In the genomic region with DNA sequence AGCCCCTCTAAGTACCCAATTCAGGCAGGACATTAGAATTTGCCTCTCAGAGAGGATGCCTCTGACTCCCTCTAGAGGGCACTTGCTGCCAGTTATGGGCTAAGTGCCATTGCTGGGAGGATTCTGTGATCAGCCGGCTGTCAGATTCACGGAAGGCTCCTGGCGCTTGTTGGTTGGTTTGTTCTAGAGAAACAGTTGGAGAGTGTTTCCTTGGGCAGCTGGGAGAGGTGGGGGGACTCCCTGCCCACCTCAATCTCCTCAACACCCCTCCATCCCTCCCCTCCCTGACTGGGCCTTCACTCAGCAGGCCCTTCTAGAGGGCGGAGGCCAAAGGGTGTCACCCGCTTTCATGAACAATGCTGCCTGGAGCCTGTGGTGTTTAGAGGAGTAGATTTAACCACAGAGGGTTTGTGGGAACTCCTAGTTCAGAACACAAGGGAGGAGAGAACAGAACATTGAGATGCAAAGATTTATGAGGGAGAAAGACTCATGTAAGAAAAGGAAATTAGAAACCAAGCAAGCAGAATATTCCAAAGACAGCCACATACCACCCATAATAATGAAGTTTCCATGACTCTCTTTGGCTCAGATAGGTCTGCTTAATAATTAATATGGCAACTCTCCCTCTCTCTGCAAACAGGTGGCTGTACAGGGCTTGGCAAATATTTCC, we compare ENCODE assay signal across 8 cellular contexts. TPM values are rescaled to one million over a fixed set of nuclear protein-coding genes. Genes with fewer than 3 reads are reported as not detected.
DNase-seq lines count a peak whose midpoint lies in the region; ATAC-seq and TF ChIP-seq lines count a peak whose summit lies in the region.

No MANE protein-coding gene starts in this region.

- no peaks in the 10 kb centered on the region for H3F3A ChIP-seq in SU-DHL-6 (ENCODE audit: insufficient read depth)

- H3K27me3 ChIP-seq in MG63: peaks cover 4% of the 10 kb centered on the region
- H3K27me3 ChIP-seq in SU-DHL-6 (ENCODE audit: low read length): no peaks in the 10 kb centered on the region
- H3K27me3 ChIP-seq in heart right ventricle: peaks cover 0 to under 1% (median 0%) of the 10 kb centered on the region in 7 donors
- H3K27me3 ChIP-seq in psoas muscle (ENCODE audit: insufficient read depth in 3 of 3, low read length in 2 of 3): no peaks in the 10 kb centered on the region

- H3K4me3 ChIP-seq in MG63: no peak overlapping the region
- H3K4me3 ChIP-seq in SU-DHL-6 (ENCODE audit: insufficient read depth, low read length, poor library complexity, severe bottlenecking): no peak overlapping the region
- H3K4me3 ChIP-seq in heart right ventricle: no peak overlapping the region
- H3K4me3 ChIP-seq in psoas muscle: no peak overlapping the region

- H3K4me2 ChIP-seq in SU-DHL-6 (ENCODE audit: low read depth, low read length, poor library complexity, severe bottlenecking): no peak overlapping the region

- WGBS in heart right ventricle, 2 donors: 32 to 34% methylated on average over 5 of the region's 5 CpGs
- WGBS in psoas muscle, 3 donors: 29 to 32% (median 31%) methylated on average over 5 of the region's 5 CpGs

- H3K9me3 ChIP-seq in MG63: no peaks in the 10 kb centered on the region
- H3K9me3 ChIP-seq in SU-DHL-6 (ENCODE audit: insufficient read depth, low read length): no peaks in the 10 kb centered on the region
- H3K9me3 ChIP-seq in heart right ventricle: peaks cover 0 to 2% (median 0%) of the 10 kb centered on the region in 11 donors
- no peaks in the 10 kb centered on the region for H3K9me3 ChIP-seq in psoas muscle

- no peaks in the 10 kb centered on the region for H3K9me2 ChIP-seq in SU-DHL-6 (replicated peaks; ENCODE audit: insufficient read depth, low read length)

- H3K79me2 ChIP-seq in SU-DHL-6 (ENCODE audit: insufficient read depth, low read length): no peaks in the 10 kb centered on the region

- H3K9ac ChIP-seq in SU-DHL-6 (ENCODE audit: low read length): no peak overlapping the region

- H2AFZ ChIP-seq in SU-DHL-6 (ENCODE audit: low read depth, low read length, severe bottlenecking): no peak overlapping the region

- peaks cover 0 to 7% (median 0%) of the 10 kb centered on the region in 9 donors for H3K4me1 ChIP-seq in heart right ventricle
- no peaks in the 10 kb centered on the region for H3K4me1 ChIP-seq in psoas muscle

- TF ChIP-seq CTCF in SU-DHL-6 (IDR thresholded peaks at IDR 0.05; ENCODE audit: insufficient read depth, low read length, poor library complexity, severe bottlenecking): peak; percentile 81
- TF ChIP-seq CTCF in heart right ventricle (IDR thresholded peaks at IDR 0.05): peak; percentile 65 to 88 (median 85)
- peak; percentile 77 for TF ChIP-seq CTCF in psoas muscle (IDR thresholded peaks at IDR 0.05)

- intact Hi-C loops in heart right ventricle (cut with DNase I) (loop anchor here in 4 of 10 donors (2.0 to 10.0 kb wide), 3 partner anchors 192 to 205 kb away; no protein-coding TSS in a partner anchor), psoas muscle (cut with DNase I) (loop anchor here in 1 of 2 donors (5.0 kb wide), 2 partner anchors 58 to 208 kb away; no protein-coding TSS in a partner anchor)

- ATAC-seq in heart right ventricle (peak; percentile 52 to 90 (median 82)), psoas muscle (peak; percentile 65 to 92 (median 83)), GM19397 (IDR thresholded peaks at IDR 0.05; ENCODE audit: unreplicated experiment) (no peak), HG03159 (IDR thresholded peaks at IDR 0.05; ENCODE audit: unreplicated experiment) (no peak)

- H4K20me1 ChIP-seq in SU-DHL-6 (ENCODE audit: low read depth, low read length): no peaks in the 10 kb centered on the region

- H3K27ac ChIP-seq in SU-DHL-6 (ENCODE audit: low read depth, low read length) (no peak overlapping the region), heart right ventricle (peak overlapping the region in 2 of 10 donors; percentile 17 to 23), psoas muscle (no peak overlapping the region)

- no peaks in the 10 kb centered on the region for H3K36me3 ChIP-seq in MG63
- no peaks in the 10 kb centered on the region for H3K36me3 ChIP-seq in SU-DHL-6 (ENCODE audit: low read length)
- H3K36me3 ChIP-seq in heart right ventricle: no peaks in the 10 kb centered on the region
- no peaks in the 10 kb centered on the region for H3K36me3 ChIP-seq in psoas muscle (ENCODE audit: insufficient read depth in 1 of 2, low read depth in 1 of 2)

- peak; percentile 13 for DNase-seq in GM04503 (ENCODE audit: low read depth)
- DNase-seq in MG63: peak; percentile 66
- DNase-seq in activated naive CD8-positive, alpha-beta T cell treated with anti-CD3 and anti-CD28 coated beads, Interleukin-2, amount 50 U/mL, for 16 hours (ENCODE audit: low read depth, low spot score): peak; percentile 11
- peak; percentile 32 to 62 for DNase-seq in heart right ventricle
- DNase-seq in psoas muscle: peak in 1 of 2 donors; percentile 24

RNA-seq across cellular contexts. Expression of a gene that starts 29.9 kb away (rescaled TPM):
- 9.6 and 15.9 TPM in 2 replicates for total RNA-seq in MG63 (2014; rRNA removed; shearing (Covaris generic); ENCODE audit: low replicate concordance)
- total RNA-seq in heart right ventricle (10 to 100 TPM in 8 of 10 donors, 1 to 10 TPM in 2; 5.0 to 24.8 (median 18.0) TPM), psoas muscle (1 to 10 TPM; 4.1 to 8.8 (median 5.1) TPM)
- polyA plus RNA-seq in heart right ventricle (10 to 100 TPM in 1 of 2 donors, 1 to 10 TPM in 1; 7.1 to 11.6 TPM), psoas muscle (1 to 10 TPM; 5.0 to 7.4 (median 6.7) TPM)

Comparison
In these comparisons a context has a peak if more than half of its experiments do, and no peak if none do; other contexts are left out.
1. ATAC-seq: peak in heart right ventricle (8 of 8) and psoas muscle (4 of 4); none in GM19397 (single experiment) and HG03159 (single experiment).
2. Peak in every context shown above with its lines, with median percentiles within 50 percentile points of each other: CTCF ChIP-seq.